8 cellular contexts compared by ENCODE assay signal in the genomic region with DNA sequence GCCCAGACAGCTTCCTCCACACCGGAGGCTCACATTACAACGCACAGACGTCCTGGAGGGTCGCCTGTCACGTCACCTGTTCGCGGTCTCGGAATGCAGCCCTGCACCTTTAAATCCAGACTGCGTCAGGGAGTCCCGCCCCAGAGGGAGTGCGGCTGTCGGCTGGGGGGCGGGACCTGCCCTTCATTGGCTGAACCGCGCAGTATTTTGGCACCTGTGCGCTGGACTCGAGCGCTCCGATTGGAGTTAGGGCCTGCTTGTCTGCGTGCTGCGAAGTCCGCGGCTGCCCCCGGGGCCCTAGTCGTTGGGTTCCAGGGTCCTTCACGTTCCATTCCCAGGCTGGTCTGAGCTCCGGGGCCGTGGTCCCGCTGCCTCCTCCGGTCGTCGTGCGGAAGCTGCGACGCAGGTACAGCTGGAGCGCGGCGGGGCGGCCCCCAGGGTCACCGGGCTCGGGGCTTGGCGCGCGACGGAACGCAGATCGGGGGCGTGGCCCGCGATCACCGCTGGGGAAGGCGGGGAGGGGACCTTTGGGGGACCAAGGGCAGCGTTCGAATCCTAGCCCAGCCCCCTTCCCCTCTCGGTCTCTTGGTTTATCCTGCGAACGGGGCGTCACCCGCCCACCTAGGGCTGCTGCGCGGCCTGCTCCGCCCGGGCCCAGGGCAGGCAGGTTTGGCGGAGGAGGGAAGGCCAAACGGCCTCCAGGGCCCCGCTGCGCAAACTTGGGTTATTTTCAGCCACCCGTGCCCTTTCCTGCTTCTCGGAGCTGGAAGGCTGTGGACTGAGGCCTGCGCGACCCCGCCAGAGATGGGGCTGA. TPM values are rescaled to one million over a fixed set of nuclear protein-coding genes. Genes with fewer than 3 reads are reported as not detected.
DNase-seq lines count a peak whose midpoint lies in the region; ATAC-seq and TF ChIP-seq lines count a peak whose summit lies in the region.

A gene with protein sequence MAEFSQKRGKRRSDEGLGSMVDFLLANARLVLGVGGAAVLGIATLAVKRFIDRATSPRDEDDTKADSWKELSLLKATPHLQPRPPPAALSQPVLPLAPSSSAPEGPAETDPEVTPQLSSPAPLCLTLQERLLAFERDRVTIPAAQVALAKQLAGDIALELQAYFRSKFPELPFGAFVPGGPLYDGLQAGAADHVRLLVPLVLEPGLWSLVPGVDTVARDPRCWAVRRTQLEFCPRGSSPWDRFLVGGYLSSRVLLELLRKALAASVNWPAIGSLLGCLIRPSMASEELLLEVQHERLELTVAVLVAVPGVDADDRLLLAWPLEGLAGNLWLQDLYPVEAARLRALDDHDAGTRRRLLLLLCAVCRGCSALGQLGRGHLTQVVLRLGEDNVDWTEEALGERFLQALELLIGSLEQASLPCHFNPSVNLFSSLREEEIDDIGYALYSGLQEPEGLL (plus strand): TSS at position 331 of the 814 bp plus-strand sequence. CDS start 2,059 bp downstream, outside the sequence.

- no peak for TF ChIP-seq RAD21 in liver (IDR thresholded peaks at IDR 0.05)

- H3K27me3 ChIP-seq in BLaER1 treated with 17β-estradiol and CSF1 and Interleukin-3, amounts not matched to agents 10 nM and 100 nM: no peaks in the 10 kb centered on the region
- no peaks in the 10 kb centered on the region for H3K27me3 ChIP-seq in liver (ENCODE audit: control insufficient read depth in 4 of 4, insufficient read depth in 4 of 4, low read length in 3 of 4)

- H3K4me2 ChIP-seq in BLaER1 treated with 17β-estradiol and CSF1 and Interleukin-3, amounts not matched to agents 10 nM and 100 nM: peak within 1 kb of the TSS; percentile 87 to 98 (median 95)

- peaks cover 38 to 49% (median 45%) of the 10 kb centered on the region in 10 experiments for H3K4me1 ChIP-seq in BLaER1 treated with 17β-estradiol and CSF1 and Interleukin-3, amounts not matched to agents 10 nM and 100 nM
- peaks cover 24 to 46% (median 33%) of the 10 kb centered on the region in 4 donors for H3K4me1 ChIP-seq in liver (ENCODE audit: control insufficient read depth in 4 of 4, insufficient read depth in 4 of 4, low read length in 3 of 4)

- peaks cover 18 to 44% (median 37%) of the 10 kb centered on the region in 11 experiments for H3K36me3 ChIP-seq in BLaER1 treated with 17β-estradiol and CSF1 and Interleukin-3, amounts not matched to agents 10 nM and 100 nM
- peaks cover 7 to 18% (median 12%) of the 10 kb centered on the region in 4 donors for H3K36me3 ChIP-seq in liver (ENCODE audit: control insufficient read depth in 4 of 4, insufficient read depth in 3 of 4, low read depth in 1 of 4, low read length in 3 of 4)

- WGBS in liver: under 1% methylated on average over 72 of the region's 72 CpGs

- H3K9ac ChIP-seq in BLaER1 treated with 17β-estradiol and CSF1 and Interleukin-3, amounts not matched to agents 10 nM and 100 nM: peak within 1 kb of the TSS; percentile 66 to 86 (median 81)
- peak within 1 kb of the TSS; percentile 60 to 69 for H3K9ac ChIP-seq in liver (ENCODE audit: low read depth in 1 of 2, low read length in 2 of 2)

- H3K9me3 ChIP-seq in BLaER1 treated with 17β-estradiol and CSF1 and Interleukin-3, amounts not matched to agents 10 nM and 100 nM (replicated peaks in 1 of 11): no peaks in the 10 kb centered on the region
- H3K9me3 ChIP-seq in liver (ENCODE audit: control insufficient read depth in 4 of 4, low read length in 3 of 4): no peaks in the 10 kb centered on the region

- TF ChIP-seq CTCF in liver (IDR thresholded peaks at IDR 0.05; ENCODE audit: low read depth, low read length, missing input control): no peak

- peak; percentile 99 for DNase-seq in NCI-H748 (lab: John Stamatoyannopoulos, UW; ENCODE audit: unreplicated experiment)
- DNase-seq in activated CD4-positive, alpha-beta T cell treated with anti-CD3 and anti-CD28 coated beads, Interleukin-2, amount 50 U/mL, for 24 hours (ENCODE audit: low read depth in 1 of 2, low spot score in 1 of 2): peak; percentile 84 to 89
- peak; percentile 86 to 96 for DNase-seq in dermis microvascular lymphatic vessel endothelial cell (ENCODE audit: low read depth in 2 of 2)
- peak; percentile 91 for DNase-seq in stimulated activated CD4-positive, alpha-beta T cell treated with anti-CD3 and anti-CD28 coated beads, Interleukin-4, amount 100 ng/mL, for 1 hour

- peaks cover 21 to 50% (median 31%) of the 10 kb centered on the region in 11 experiments; a peak in 21 of 22 replicates for H4K20me1 ChIP-seq in BLaER1 treated with 17β-estradiol and CSF1 and Interleukin-3, amounts not matched to agents 10 nM and 100 nM

- peak; percentile 76 for ATAC-seq in GM19328 (IDR thresholded peaks at IDR 0.05; ENCODE audit: unreplicated experiment)
- peak; percentile 55 for ATAC-seq in HG03469 (IDR thresholded peaks at IDR 0.05; ENCODE audit: unreplicated experiment)

- H3K4me3 ChIP-seq in BLaER1 treated with 17β-estradiol and CSF1 and Interleukin-3, amounts not matched to agents 10 nM and 100 nM: peak within 1 kb of the TSS; percentile 69 to 89 (median 78)
- peak within 1 kb of the TSS; percentile 80 to 83 (median 82) for H3K4me3 ChIP-seq in liver (ENCODE audit: low read depth in 1 of 3, low read length in 3 of 3)

- H3K27ac ChIP-seq in BLaER1 treated with 17β-estradiol and CSF1 and Interleukin-3, amounts not matched to agents 10 nM and 100 nM: peak within 1 kb of the TSS; percentile 36 to 74 (median 70); a peak in 21 of 22 replicates
- H3K27ac ChIP-seq in liver (ENCODE audit: low read depth in 1 of 2, low read length in 2 of 2): peak within 1 kb of the TSS; percentile 84 to 85

TF ChIP-seq in liver, 16 proteins besides CTCF, POLR2A, EP300 and RAD21:
- no peak for TF ChIP-seq FOXA1 (IDR thresholded peaks at IDR 0.05)
- TF ChIP-seq YY1 (IDR thresholded peaks at IDR 0.05): peak; percentile 49
- TF ChIP-seq HNF4A (conservative IDR thresholded peaks at IDR 0.05): peak in 1 of 2 donors; percentile 5
- TF ChIP-seq SP1 (IDR thresholded peaks at IDR 0.05): peak; percentile 90
TF ChIP-seq in liver: peak in this region for 3.

RNA-seq across cellular contexts. Expression of the gene that starts here (rescaled TPM):
- total RNA-seq in dermis microvascular lymphatic vessel endothelial cell (8.1 and 13.9 TPM in 2 replicates), liver (10 to 100 TPM in 1 of 2 donors, 1 to 10 TPM in 1; 7.4 to 11.1 TPM)
- polyA plus RNA-seq in liver: 1 to 10 TPM; 4.1 to 5.8 TPM

Comparison
In these comparisons a context has a peak if more than half of its experiments do, and no peak if none do; other contexts are left out.
1. Peak in every context shown above with its lines: DNase-seq, ATAC-seq, H3K4me3 ChIP-seq and H3K27ac ChIP-seq.